ENCODE assay signal across 8 cellular contexts in the genomic region with DNA sequence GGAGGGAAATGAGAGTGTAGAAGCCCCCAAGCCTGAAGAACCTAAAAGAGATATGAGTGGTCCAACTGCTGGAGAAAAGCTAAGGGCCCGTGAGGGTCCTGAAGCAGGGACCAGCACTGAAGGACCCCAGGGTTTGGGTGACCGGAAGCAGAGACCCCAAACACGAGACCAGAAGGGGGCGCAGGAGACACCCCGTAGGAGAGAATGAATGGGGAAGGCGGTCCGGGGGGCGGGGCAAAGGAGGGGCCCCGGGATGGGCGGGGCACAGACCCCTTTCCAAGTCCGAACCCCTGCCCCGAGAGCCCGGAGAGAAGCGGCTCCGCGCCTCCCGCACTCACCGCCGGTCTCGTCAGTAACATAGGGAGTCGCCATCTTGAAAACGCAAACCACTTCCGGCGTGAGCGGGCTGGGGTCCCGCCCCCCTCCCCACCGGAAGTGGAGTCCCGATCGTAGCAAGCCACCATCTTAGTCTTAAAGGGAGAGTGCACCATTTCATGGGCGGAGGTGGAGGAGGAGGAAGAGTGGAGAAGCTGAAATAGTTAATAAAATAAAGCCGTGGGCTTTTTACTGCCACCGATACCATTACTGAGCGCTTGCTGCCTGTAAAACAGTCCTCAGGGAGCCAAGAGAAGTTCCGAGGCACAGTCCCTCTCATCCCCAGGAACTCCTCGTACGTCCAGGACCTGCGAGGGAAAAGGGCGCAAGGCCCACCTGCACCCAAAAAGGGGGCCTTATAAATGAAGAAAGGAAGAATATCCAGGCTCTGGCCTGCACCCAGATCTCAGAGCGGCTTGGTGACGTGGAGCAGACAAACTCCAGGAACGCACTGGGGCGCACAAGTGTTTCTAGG. TPM values are rescaled to one million over a fixed set of nuclear protein-coding genes. Genes with fewer than 3 reads are reported as not detected.
A peak's percentile ranks its signal among the peaks of the same experiment; 100 is the strongest.
DNase-seq lines count a peak whose midpoint lies in the region; TF ChIP-seq lines count a peak whose summit lies in the region.

No MANE protein-coding gene starts in this region.

- peak overlapping the region; percentile 97 for H3K4me3 ChIP-seq in fibroblast of the aortic adventitia (ENCODE audit: low read depth, low read length)

- CTCF ChIA-PET in RWPE1 (lab: Yijun Ruan, JAX), result interaction anchor here (0.5 to 2.4 kb wide), 12 partner anchors 12 to 154 kb away, joined by 3 to 18 read pairs (median 4); no protein-coding TSS in a partner anchor

- H3K9me3 Mint-ChIP-seq in nephron progenitor cell, result no peaks in the 10 kb centered on the region
- H3K9me3 Mint-ChIP-seq in stimulated activated naive CD8-positive, alpha-beta T cell treated with anti-CD3 and anti-CD28 coated beads, Interleukin-15, Interleukin-2, amounts not matched to agents 100 ng/mL and 50 ng/mL, for 24 hours, result no peaks in the 10 kb centered on the region

- H3K27ac Mint-ChIP-seq in nephron progenitor cell, result peak overlapping the region; percentile 97
- H3K27ac Mint-ChIP-seq in stimulated activated naive CD8-positive, alpha-beta T cell treated with anti-CD3 and anti-CD28 coated beads, Interleukin-15, Interleukin-2, amounts not matched to agents 100 ng/mL and 50 ng/mL, for 24 hours, result peak overlapping the region; percentile 97

- peaks cover 60% of the 10 kb centered on the region for H3K4me1 Mint-ChIP-seq in nephron progenitor cell
- peaks cover 69% of the 10 kb centered on the region for H3K4me1 Mint-ChIP-seq in stimulated activated naive CD8-positive, alpha-beta T cell treated with anti-CD3 and anti-CD28 coated beads, Interleukin-15, Interleukin-2, amounts not matched to agents 100 ng/mL and 50 ng/mL, for 24 hours (ENCODE audit: low read depth)

- peaks cover 25% of the 10 kb centered on the region for H3K36me3 Mint-ChIP-seq in nephron progenitor cell (ENCODE audit: low read depth)
- H3K36me3 Mint-ChIP-seq in stimulated activated naive CD8-positive, alpha-beta T cell treated with anti-CD3 and anti-CD28 coated beads, Interleukin-15, Interleukin-2, amounts not matched to agents 100 ng/mL and 50 ng/mL, for 24 hours (ENCODE audit: low read depth), result peaks cover 32% of the 10 kb centered on the region

- H3K27me3 Mint-ChIP-seq in nephron progenitor cell (ENCODE audit: low read depth, poor library complexity), result peaks cover 18% of the 10 kb centered on the region
- H3K27me3 Mint-ChIP-seq in stimulated activated naive CD8-positive, alpha-beta T cell treated with anti-CD3 and anti-CD28 coated beads, Interleukin-15, Interleukin-2, amounts not matched to agents 100 ng/mL and 50 ng/mL, for 24 hours, result no peaks in the 10 kb centered on the region

- peak; percentile 95 for DNase-seq in EL
- DNase-seq in GOT3 (lab: John Stamatoyannopoulos, UW), result peak; percentile 14
- peak; percentile 96 for DNase-seq in LoVo (ENCODE audit: low spot score)
- peak; percentile 95 for DNase-seq in RWPE1 (ENCODE audit: low spot score)
- peak; percentile 85 for DNase-seq in activated T-helper 9 cell treated with anti-CD3 and anti-CD28 coated beads, Interleukin-2, amount 50 U/mL, for 16 hours (ENCODE audit: low read depth)
- DNase-seq in fibroblast of the aortic adventitia (ENCODE audit: low read depth), result peak; percentile 88
- DNase-seq in nephron progenitor cell, result peak; percentile 89

- H3K4me3 Mint-ChIP-seq in nephron progenitor cell, result peak overlapping the region; percentile 94
- peak overlapping the region; percentile 95 for H3K4me3 Mint-ChIP-seq in stimulated activated naive CD8-positive, alpha-beta T cell treated with anti-CD3 and anti-CD28 coated beads, Interleukin-15, Interleukin-2, amounts not matched to agents 100 ng/mL and 50 ng/mL, for 24 hours

- POLR2A ChIA-PET in RWPE1 (lab: Yijun Ruan, JAX; ENCODE audit: low non-redundant PET), result interaction anchor here (0.9 to 2.3 kb wide), 5 partner anchors 10 to 110 kb away, joined by 3 to 20 read pairs (median 4); a partner anchor contains a TSS

- TF ChIP-seq CTCF in RWPE1 (conservative IDR thresholded peaks at IDR 0.05; ENCODE audit: low read depth) (peak; percentile 87), fibroblast of the aortic adventitia (IDR thresholded peaks at IDR 0.05; ENCODE audit: insufficient read depth, low read length) (peak; percentile 80), nephron progenitor cell (IDR thresholded peaks at IDR 0.05) (peak; percentile 72)

- H3K27ac ChIP-seq in RWPE1, result peak overlapping the region; percentile 99

RNA-seq across cellular contexts. Expression of a gene that starts 0.7 kb away (rescaled TPM):
- 23.3 and 35.7 TPM in 2 replicates for total RNA-seq in fibroblast of the aortic adventitia (ENCODE audit: low replicate concordance)

RNA-seq across cellular contexts. Expression of a gene that starts 4.0 kb away (rescaled TPM):
- 50.6 and 62.1 TPM in 2 replicates for total RNA-seq in fibroblast of the aortic adventitia (ENCODE audit: low replicate concordance)

RNA-seq across cellular contexts. Expression of a gene that starts 38.9 kb away (rescaled TPM):
- 0.27 and 0.82 TPM in 2 replicates for total RNA-seq in fibroblast of the aortic adventitia (ENCODE audit: low replicate concordance)

RNA-seq across cellular contexts. Expression of a gene that starts 39.7 kb away (rescaled TPM):
- 8.5 and 38.5 TPM in 2 replicates for total RNA-seq in fibroblast of the aortic adventitia (ENCODE audit: low replicate concordance)

RNA-seq across cellular contexts. Expression of a gene that starts 46.9 kb away (rescaled TPM):
- 47.8 and 75.2 TPM in 2 replicates for total RNA-seq in fibroblast of the aortic adventitia (ENCODE audit: low replicate concordance)

Comparison
In these comparisons a context has a peak if more than half of its experiments do, and no peak if none do; other contexts are left out.
1. Peak in every context shown above with its lines: DNase-seq, H3K4me3 ChIP-seq and H3K27ac ChIP-seq.
2. DNase-seq: peak in every context shown above with its lines; median percentile 96 in LoVo; 95 in EL; 95 in RWPE1; 89 in nephron progenitor cell; 88 in fibroblast of the aortic adventitia; 85 in activated T-helper 9 cell treated with anti-CD3 and anti-CD28 coated beads, Interleukin-2, amount 50 U/mL, for 16 hours; 14 in GOT3.